In genomic region chr9:74887981-74888370, GRCh38 we compare ENCODE assay signal across 9 cellular contexts. TPM values are rescaled to one million over a fixed set of nuclear protein-coding genes. Genes with fewer than 3 reads are reported as not detected.
DNase-seq lines count a peak whose midpoint lies in the region; ATAC-seq and TF ChIP-seq lines count a peak whose summit lies in the region.
"Had no signal": no experiment of that assay in that cellular context is flagged by ENCODE, and none has a peak within 500 bp of the region (broad histone marks: within the 10 kb centered on the region; RNA-seq: fewer than 3 reads in every experiment).

No MANE protein-coding gene starts in this region.

- H3K27me3 Mint-ChIP-seq in activated T-helper 17 cell treated with anti-CD3 and anti-CD28 coated beads, Interleukin-2, amount 50 U/mL, for 72 hours, result peaks cover 38% of the 10 kb centered on the region
- H3K27me3 Mint-ChIP-seq in glutamatergic neuron (ENCODE audit: unreplicated experiment), result peaks cover 1% of the 10 kb centered on the region

- no peaks in the 10 kb centered on the region; the same call in 1 of the 2 replicates for H3K27me3 ChIP-seq in SK-N-SH (ENCODE audit: insufficient read depth)

- no peak overlapping the region for H3K9ac ChIP-seq in SK-N-SH

- 20% methylated on average over 4 of the region's 4 CpGs for WGBS in SK-N-SH (ENCODE audit: low lambda C conversion rate)

- no peak for TF ChIP-seq RAD21 in SK-N-SH (IDR thresholded peaks at IDR 0.05; ENCODE audit: low read length)

- TF ChIP-seq CTCF in SK-N-SH (IDR thresholded peaks at IDR 0.05), result no peak
- no peak for TF ChIP-seq CTCF in glutamatergic neuron (IDR thresholded peaks at IDR 0.05; ENCODE audit: partially characterized antibody, unreplicated experiment)
- TF ChIP-seq CTCF in retinal pigment epithelial cell (conservative IDR thresholded peaks at IDR 0.05; ENCODE audit: low read depth, low read length), result no peak

- H3K4me2 ChIP-seq in SK-N-SH, result peak overlapping the region; percentile 95

- H2AFZ ChIP-seq in SK-N-SH (ENCODE audit: low read depth), result no peak overlapping the region

- CTCF ChIA-PET in SK-N-SH (lab: Yijun Ruan, JAX), result interaction anchor here (0.7 to 1.1 kb wide), 3 partner anchors 10 to 64 kb away, joined by 3 to 5 read pairs (median 3); partner anchors contain the start of gene C9orf40

- no peaks in the 10 kb centered on the region for H3K36me3 Mint-ChIP-seq in activated T-helper 17 cell treated with anti-CD3 and anti-CD28 coated beads, Interleukin-2, amount 50 U/mL, for 72 hours (ENCODE audit: low read depth)
- H3K36me3 Mint-ChIP-seq in glutamatergic neuron (ENCODE audit: unreplicated experiment), result no peaks in the 10 kb centered on the region

- no peak overlapping the region for H3K27ac Mint-ChIP-seq in activated T-helper 17 cell treated with anti-CD3 and anti-CD28 coated beads, Interleukin-2, amount 50 U/mL, for 72 hours
- no peak overlapping the region for H3K27ac Mint-ChIP-seq in glutamatergic neuron (ENCODE audit: unreplicated experiment)

- peaks cover 5% of the 10 kb centered on the region for H3K9me3 Mint-ChIP-seq in activated T-helper 17 cell treated with anti-CD3 and anti-CD28 coated beads, Interleukin-2, amount 50 U/mL, for 72 hours
- H3K9me3 Mint-ChIP-seq in glutamatergic neuron (ENCODE audit: unreplicated experiment), result peaks cover 6% of the 10 kb centered on the region

- no peaks in the 10 kb centered on the region for H4K20me1 ChIP-seq in SK-N-SH (ENCODE audit: insufficient read depth)

- DNase-seq in SK-N-SH (no peak), glutamatergic neuron (no peak), retinal pigment epithelial cell (ENCODE audit: low read depth) (no peak), cerebellar cortex (ENCODE audit: low spot score) (no peak), mesenteric fat pad (ENCODE audit: low spot score) (no peak)

- TF ChIP-seq EP300 in SK-N-SH (IDR thresholded peaks at IDR 0.05; ENCODE audit: borderline replicate concordance in 1 of 2, low read depth in 1 of 2, low read length in 1 of 2), result no peak

- no peaks in the 10 kb centered on the region for H3K9me2 ChIP-seq in SK-N-SH

- H3K4me3 ChIP-seq in SK-N-SH (ENCODE audit: low read depth in 2 of 2, low read length in 1 of 2), result peak overlapping the region; percentile 50 to 68; a peak in 2 of 4 replicates
- peak overlapping the region; percentile 69 for H3K4me3 ChIP-seq in retinal pigment epithelial cell (ENCODE audit: low read length)

- H3K4me3 Mint-ChIP-seq in activated T-helper 17 cell treated with anti-CD3 and anti-CD28 coated beads, Interleukin-2, amount 50 U/mL, for 72 hours, result peak overlapping the region; percentile 90
- peak overlapping the region; percentile 92 for H3K4me3 Mint-ChIP-seq in glutamatergic neuron (ENCODE audit: unreplicated experiment)

- no peak for ATAC-seq in SK-N-SH treated with all-trans-retinoic acid at 6 μM for 48 hours
- ATAC-seq in activated T-helper 17 cell treated with anti-CD3 and anti-CD28 coated beads, Interleukin-2, amount 50 U/mL, for 72 hours (replicated peaks), result no peak
- no peak for ATAC-seq in GM18517 (IDR thresholded peaks at IDR 0.05; ENCODE audit: unreplicated experiment)

- peaks cover 0 to 8% of the 10 kb centered on the region in 2 experiments; a peak in 1 of 4 replicates for H3K4me1 ChIP-seq in SK-N-SH (ENCODE audit: control insufficient read depth in 1 of 2, insufficient read depth in 2 of 2, low read depth in 1 of 2, low read length in 1 of 2)

- H3K9me3 ChIP-seq in SK-N-SH, result no peaks in the 10 kb centered on the region

- no peak overlapping the region for H3K27ac ChIP-seq in SK-N-SH (ENCODE audit: low read depth in 2 of 2, low read length in 1 of 2)

- no peaks in the 10 kb centered on the region for H3K79me2 ChIP-seq in SK-N-SH (ENCODE audit: insufficient read depth)

- H3F3A ChIP-seq in SK-N-SH (replicated peaks; ENCODE audit: insufficient read depth), result no peaks in the 10 kb centered on the region

- no peaks in the 10 kb centered on the region for H3K4me1 Mint-ChIP-seq in activated T-helper 17 cell treated with anti-CD3 and anti-CD28 coated beads, Interleukin-2, amount 50 U/mL, for 72 hours
- peaks cover 3% of the 10 kb centered on the region for H3K4me1 Mint-ChIP-seq in glutamatergic neuron (ENCODE audit: low read depth, unreplicated experiment)

- POLR2A ChIA-PET in SK-N-SH (lab: Yijun Ruan, JAX), result no interaction called here

- H3K36me3 ChIP-seq in SK-N-SH (replicated peaks in 1 of 2; ENCODE audit: control insufficient read depth in 1 of 2, insufficient read depth in 2 of 2, low read length in 1 of 2), result no peaks in the 10 kb centered on the region

TF ChIP-seq in SK-N-SH, 30 proteins besides CTCF, POLR2A, EP300 and RAD21:
- TF ChIP-seq ELF1 (IDR thresholded peaks at IDR 0.05), result no peak

TF ChIP-seq in SK-N-SH treated with all-trans-retinoic acid at 6 μM for 48 hours, 23 proteins besides CTCF, POLR2A, EP300 and RAD21:
- TF ChIP-seq RARB (CRISPR knock-in tag; IDR thresholded peaks at IDR 0.05) (no peak), ZC3H10 (CRISPR knock-in tag; IDR thresholded peaks at IDR 0.05) (no peak), CREB5 (CRISPR knock-in tag; IDR thresholded peaks at IDR 0.05; ENCODE audit: low read depth) (no peak), SNAI2 (CRISPR knock-in tag; IDR thresholded peaks at IDR 0.05) (no peak), ZNF70 (CRISPR knock-in tag; IDR thresholded peaks at IDR 0.05) (no peak), OSR1 (CRISPR knock-in tag; IDR thresholded peaks at IDR 0.05) (no peak), GLIS3 (CRISPR knock-in tag; IDR thresholded peaks at IDR 0.05) (no peak), TOX (CRISPR knock-in tag; IDR thresholded peaks at IDR 0.05; ENCODE audit: borderline replicate concordance) (no peak), CSRNP3 (CRISPR knock-in tag; IDR thresholded peaks at IDR 0.05) (no peak), ZNF565 (CRISPR knock-in tag; conservative IDR thresholded peaks at IDR 0.05; ENCODE audit: low read depth) (no peak), ARNTL (CRISPR knock-in tag; IDR thresholded peaks at IDR 0.05; ENCODE audit: borderline replicate concordance, low read depth) (no peak), ISL1 (CRISPR knock-in tag; IDR thresholded peaks at IDR 0.05) (no peak), ESRRG (CRISPR knock-in tag; IDR thresholded peaks at IDR 0.05) (no peak), PATZ1 (CRISPR knock-in tag; IDR thresholded peaks at IDR 0.05; ENCODE audit: borderline replicate concordance) (no peak), PPARA (CRISPR knock-in tag; IDR thresholded peaks at IDR 0.05; ENCODE audit: borderline replicate concordance) (no peak), ZNF8 (CRISPR knock-in tag; IDR thresholded peaks at IDR 0.05) (no peak), ZFP3 (CRISPR knock-in tag; IDR thresholded peaks at IDR 0.05) (no peak), TCF4 (CRISPR knock-in tag; IDR thresholded peaks at IDR 0.05; ENCODE audit: borderline replicate concordance) (no peak), ZFP30 (CRISPR knock-in tag; IDR thresholded peaks at IDR 0.05) (no peak)

RNA-seq across cellular contexts. Expression of gene TRPM6, which starts 0.3 kb away (rescaled TPM):
- polyA plus RNA-seq in SK-N-SH (2012; rRNA removed), result 0.03 and 0.08 TPM in 2 replicates
- 0.08 and 0.09 TPM in 2 replicates for polyA plus RNA-seq in SK-N-SH (2012; cell fraction: cytosol; rRNA removed)
- polyA plus RNA-seq in SK-N-SH (2012; cell fraction: nucleus; rRNA removed), result 0.06 and 0.12 TPM in 2 replicates
- total RNA-seq in activated T-helper 17 cell treated with anti-CD3 and anti-CD28 coated beads, Interleukin-2, amount 50 U/mL, for 72 hours, result under 1 TPM; 0.02 to 0.19 TPM
- total RNA-seq in glutamatergic neuron (ENCODE audit: unreplicated experiment) (1.7 TPM), mesenteric fat pad (1.3 TPM)
- total RNA-seq: HT-29 had no signal
